Comparison of ENCODE assay signal across 21 cellular contexts in the genomic region with DNA sequence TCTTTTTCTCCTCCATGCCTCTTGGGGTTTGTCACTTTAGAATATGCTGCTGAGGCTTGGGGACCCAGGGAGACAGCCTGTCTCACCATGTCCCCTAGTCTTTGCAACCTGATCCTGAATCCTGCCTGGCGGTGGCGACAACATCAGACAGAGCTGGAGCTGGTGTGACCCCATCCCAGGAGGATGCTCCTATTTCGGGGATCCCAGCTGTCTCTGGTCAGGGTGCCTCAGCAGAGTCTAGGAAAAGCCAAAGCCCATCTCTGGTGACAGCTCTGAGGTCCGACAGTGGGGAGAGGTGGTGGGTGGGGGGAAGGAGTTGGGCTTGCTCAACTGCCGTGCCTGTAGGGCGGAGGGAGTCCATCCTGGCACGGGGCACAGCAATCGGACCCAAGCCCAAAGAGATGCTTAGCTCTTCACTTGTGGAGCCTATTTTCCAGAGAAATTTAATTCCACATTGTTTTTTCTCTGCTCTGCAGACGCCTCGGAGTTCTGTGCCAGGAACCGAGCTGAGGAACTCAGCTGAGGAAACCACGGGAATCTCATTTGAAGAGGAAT. TPM values are rescaled to one million over a fixed set of nuclear protein-coding genes. Genes with fewer than 3 reads are reported as not detected.
DNase-seq lines count a peak whose midpoint lies in the region; ATAC-seq and TF ChIP-seq lines count a peak whose summit lies in the region.
"Had no signal": no experiment of that assay in that cellular context is flagged by ENCODE, and none has a peak within 500 bp of the region (broad histone marks: within the 10 kb centered on the region; RNA-seq: fewer than 3 reads in every experiment).

No MANE protein-coding gene starts in this region.

- no peaks in the 10 kb centered on the region for H4K20me1 ChIP-seq in BLaER1 treated with 17β-estradiol and CSF1 and Interleukin-3, amounts not matched to agents 10 nM and 100 nM

- ATAC-seq in RWPE2 (ENCODE audit: low read depth) (no peak), foreskin keratinocyte (no peak), gastrocnemius medialis (peak; percentile 53 to 66), left lung (no peak), GM19324 (IDR thresholded peaks at IDR 0.05; ENCODE audit: low FRiP score, unreplicated experiment) (no peak), GM18502 (IDR thresholded peaks at IDR 0.05; ENCODE audit: poor library complexity, unreplicated experiment) (no peak)

- intact Hi-C loops in gastrocnemius medialis (cut with DNase I; ENCODE audit: low total_unique reads) = loop anchor here (5.0 kb wide), 1 partner anchor 159 kb away; no protein-coding TSS in a partner anchor
- intact Hi-C loops in left lung (cut with DNase I) = no loop called here

- in situ Hi-C loops in gastrocnemius medialis (cut with MboI; ENCODE audit: low sequenced_read_pairs in 4 of 4) = no loop called here

- H3K27ac ChIP-seq in BLaER1 treated with 17β-estradiol and CSF1 and Interleukin-3, amounts not matched to agents 10 nM and 100 nM = peak overlapping the region in 3 of 11 experiments; percentile 18 to 34 (median 26); a peak in 2 of 22 replicates
- peak overlapping the region; percentile 100 for H3K27ac ChIP-seq in RWPE2 (ENCODE audit: poor library complexity, severe bottlenecking)
- H3K27ac ChIP-seq in foreskin keratinocyte = peak overlapping the region; percentile 76
- H3K27ac ChIP-seq in gastrocnemius medialis = peak overlapping the region; percentile 80 to 94 (median 86)
- peak overlapping the region in 1 of 2 donors; percentile 13 for H3K27ac ChIP-seq in left lung

- TF ChIP-seq POLR2A in gastrocnemius medialis (IDR thresholded peaks at IDR 0.05) = no peak

- peaks cover 0 to 9% (median 0%) of the 10 kb centered on the region in 11 experiments; a peak in 2 of 22 replicates for H3K27me3 ChIP-seq in BLaER1 treated with 17β-estradiol and CSF1 and Interleukin-3, amounts not matched to agents 10 nM and 100 nM
- H3K27me3 ChIP-seq in RWPE2 (ENCODE audit: insufficient read depth, poor library complexity, severe bottlenecking) (no peaks in the 10 kb centered on the region), foreskin keratinocyte (no peaks in the 10 kb centered on the region), gastrocnemius medialis (no peaks in the 10 kb centered on the region), left lung (no peaks in the 10 kb centered on the region)

- no peak overlapping the region for H3K9ac ChIP-seq in BLaER1 treated with 17β-estradiol and CSF1 and Interleukin-3, amounts not matched to agents 10 nM and 100 nM

- DNase-seq in RWPE2 (ENCODE audit: low spot score) (peak; percentile 32), foreskin keratinocyte (no peak), gastrocnemius medialis (peak; percentile 17 to 84), NCI-H748 (lab: John Stamatoyannopoulos, UW; ENCODE audit: unreplicated experiment) (no peak), left lung (no peak)
- DNase-seq: activated CD4-positive, CD25-positive, alpha-beta regulatory T cell treated with anti-CD3 and anti-CD28 coated beads, Interleukin-2, amount 50 U/mL, for 72 hours; activated naive CD8-positive, alpha-beta T cell treated with anti-CD3 and anti-CD28 coated beads for 36 hours; CD4-positive, alpha-beta T cell; DMS53; glutamatergic neuron; GOT3; NCI-H1092; NCI-H2081; RPMI8226 had no signal

- H3K4me3 ChIP-seq in BLaER1 treated with 17β-estradiol and CSF1 and Interleukin-3, amounts not matched to agents 10 nM and 100 nM = no peak overlapping the region
- no peak overlapping the region for H3K4me3 ChIP-seq in RWPE2 (ENCODE audit: severe bottlenecking)
- no peak overlapping the region for H3K4me3 ChIP-seq in gastrocnemius medialis
- H3K4me3 ChIP-seq in left lung = no peak overlapping the region

- H3K9me3 ChIP-seq in BLaER1 treated with 17β-estradiol and CSF1 and Interleukin-3, amounts not matched to agents 10 nM and 100 nM (replicated peaks in 1 of 11) = no peaks in the 10 kb centered on the region
- H3K9me3 ChIP-seq in RWPE2 (ENCODE audit: severe bottlenecking) (no peaks in the 10 kb centered on the region), gastrocnemius medialis (no peaks in the 10 kb centered on the region), left lung (no peaks in the 10 kb centered on the region)

- H3K4me1 ChIP-seq in BLaER1 treated with 17β-estradiol and CSF1 and Interleukin-3, amounts not matched to agents 10 nM and 100 nM = peaks cover 20 to 79% (median 50%) of the 10 kb centered on the region in 10 experiments
- H3K4me1 ChIP-seq in RWPE2 (ENCODE audit: insufficient read depth, poor library complexity, severe bottlenecking) (peaks cover 44% of the 10 kb centered on the region), foreskin keratinocyte (peaks cover 28% of the 10 kb centered on the region), gastrocnemius medialis (peaks cover 27% of the 10 kb centered on the region in 2 donors), left lung (peaks cover 8 to 24% of the 10 kb centered on the region in 2 donors)

- peak overlapping the region in 9 of 11 experiments; percentile 20 to 74 (median 52); a peak in 16 of 22 replicates for H3K4me2 ChIP-seq in BLaER1 treated with 17β-estradiol and CSF1 and Interleukin-3, amounts not matched to agents 10 nM and 100 nM

- H3K36me3 ChIP-seq in BLaER1 treated with 17β-estradiol and CSF1 and Interleukin-3, amounts not matched to agents 10 nM and 100 nM = no peaks in the 10 kb centered on the region
- H3K36me3 ChIP-seq in RWPE2 (ENCODE audit: low read depth) (no peaks in the 10 kb centered on the region), gastrocnemius medialis (no peaks in the 10 kb centered on the region), left lung (no peaks in the 10 kb centered on the region)

- TF ChIP-seq CTCF in RWPE2 (IDR thresholded peaks at IDR 0.05; ENCODE audit: poor library complexity, severe bottlenecking) (no peak), foreskin keratinocyte (conservative IDR thresholded peaks at IDR 0.05) (no peak), gastrocnemius medialis (IDR thresholded peaks at IDR 0.05 in 4 of 5, conservative IDR thresholded peaks at IDR 0.05 in 1 of 5) (no peak), left lung (IDR thresholded peaks at IDR 0.05) (no peak)

RNA-seq across cellular contexts. Expression of a gene that starts 10.3 kb away (rescaled TPM):
- 285 and 352 TPM in 2 replicates for total RNA-seq in foreskin keratinocyte
- polyA plus RNA-seq in foreskin keratinocyte = 271 and 305 TPM in 2 replicates
- total RNA-seq in gastrocnemius medialis = under 1 TPM in 1 of 4 donors, not detected in 3; 0.18 TPM
- total RNA-seq in left lung = 1 to 10 TPM in 1 of 2 donors, under 1 TPM in 1; 0.23 to 1.6 TPM
- total RNA-seq: LHCN-M2, temporal lobe had no signal

RNA-seq across cellular contexts. Expression of a gene that starts 53.5 kb away (rescaled TPM):
- not detected in 2 replicates for total RNA-seq in foreskin keratinocyte
- polyA plus RNA-seq in foreskin keratinocyte = not detected in 2 replicates
- total RNA-seq in gastrocnemius medialis = under 1 TPM in 1 of 4 donors, not detected in 3; 0.11 TPM
- 1 to 10 TPM in 1 of 2 donors, under 1 TPM in 1; 0.35 to 1.6 TPM for total RNA-seq in left lung
- total RNA-seq: LHCN-M2, NCI-H460, renal cortical epithelial cell had no signal

Comparison
In these comparisons a context has a peak if more than half of its experiments do, and no peak if none do; other contexts are left out.
1. ATAC-seq: peak in gastrocnemius medialis (2 of 2); none in RWPE2 (single experiment), foreskin keratinocyte (single experiment), left lung (single experiment), GM19324 (single experiment) and GM18502 (single experiment).
2. DNase-seq: peak in RWPE2 (single experiment) and gastrocnemius medialis (2 of 2); none in foreskin keratinocyte (0 of 2), NCI-H748 (single experiment) and left lung (0 of 2).
3. RNA of a gene that starts 10.3 kb away (total RNA-seq): 285 to 352 TPM in foreskin keratinocyte; 0.23 to 1.6 TPM in left lung and 0.18 TPM in gastrocnemius medialis; every median in the first group is over 100 times any median in the second.